11 cellular contexts compared by ENCODE assay signal in the genomic region with DNA sequence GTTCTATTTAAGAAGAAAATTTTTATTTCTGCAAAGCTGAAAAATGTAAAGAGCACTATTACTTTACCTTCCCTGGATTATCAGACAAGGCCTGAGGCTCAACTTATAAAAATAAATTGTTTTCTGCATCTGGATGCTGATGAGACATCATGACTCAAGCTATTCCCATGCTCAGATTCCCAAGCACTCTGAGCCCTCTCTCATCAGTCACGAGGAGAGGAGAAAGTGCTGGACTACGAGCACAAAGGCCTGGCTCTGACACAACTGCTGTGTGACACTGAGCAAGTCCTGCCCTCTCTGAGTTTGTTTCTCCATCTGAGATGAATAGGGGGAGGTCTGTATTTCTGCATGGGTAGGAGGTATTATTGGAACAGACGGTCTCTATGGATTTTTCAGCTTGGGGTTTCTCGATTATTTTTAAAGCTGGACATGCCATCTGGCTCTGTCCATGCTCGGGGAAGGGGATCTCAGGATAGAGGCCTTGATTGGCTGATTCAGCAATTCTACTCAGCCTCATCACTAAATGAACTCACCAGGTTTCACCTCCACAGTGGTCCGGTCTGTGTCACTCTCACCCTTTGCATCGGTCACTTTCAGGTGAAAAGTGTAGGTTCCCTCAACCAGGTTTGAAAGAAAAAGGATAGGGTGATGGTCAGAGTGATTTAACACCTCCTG.
A peak's percentile ranks its signal among the peaks of the same experiment; 100 is the strongest.
DNase-seq lines count a peak whose midpoint lies in the region; TF ChIP-seq lines count a peak whose summit lies in the region.
"Had no signal": no experiment of that assay in that cellular context is flagged by ENCODE, and none has a peak within 500 bp of the region (broad histone marks: within the 10 kb centered on the region; RNA-seq: fewer than 3 reads in every experiment).

No MANE protein-coding gene starts in this region.

- H3K27ac ChIP-seq in PC-9: peak overlapping the region; percentile 42
- peak overlapping the region; percentile 86 for H3K27ac ChIP-seq in neutrophil
- no peak overlapping the region for H3K27ac ChIP-seq in trophoblast cell (ENCODE audit: low read depth, low read length)

- H3K4ac ChIP-seq in trophoblast cell (ENCODE audit: low read depth, low read length): no peak overlapping the region

- H3K4me2 ChIP-seq in PC-9 (no peak overlapping the region), trophoblast cell (ENCODE audit: low read length) (no peak overlapping the region)

- no peak overlapping the region for H2AK5ac ChIP-seq in trophoblast cell (ENCODE audit: low read length)

- TF ChIP-seq CTCF in BJ (IDR thresholded peaks at IDR 0.05; ENCODE audit: insufficient read depth, low read depth, low read length) (no peak), PC-9 (conservative IDR thresholded peaks at IDR 0.05) (no peak), neutrophil (IDR thresholded peaks at IDR 0.05) (no peak), GM20000 (IDR thresholded peaks at IDR 0.05; ENCODE audit: extremely low read depth, missing control alignments) (no peak)

- H3K9me2 ChIP-seq in PC-9 (ENCODE audit: insufficient read depth): no peaks in the 10 kb centered on the region

- H3K79me2 ChIP-seq in PC-9 (ENCODE audit: low read depth) (no peaks in the 10 kb centered on the region), trophoblast cell (ENCODE audit: control insufficient read depth, insufficient read depth, low read length, poor library complexity) (no peaks in the 10 kb centered on the region)

- H3K27me3 ChIP-seq in BJ (ENCODE audit: control insufficient read depth, insufficient read depth, low read length) (no peaks in the 10 kb centered on the region), PC-9 (ENCODE audit: insufficient read depth, low read depth) (no peaks in the 10 kb centered on the region), neutrophil (no peaks in the 10 kb centered on the region), trophoblast cell (ENCODE audit: insufficient read depth, low read length) (no peaks in the 10 kb centered on the region)
- H3K27me3 ChIP-seq: spleen had no signal

- CTCF ChIA-PET in BJ (lab: Yijun Ruan, JAX): interaction anchor here (0.6 to 9.2 kb wide), 12 partner anchors 9 to 524 kb away, joined by 3 to 161 read pairs (median 6); a partner anchor contains a TSS
- CTCF ChIA-PET in PC-9 (lab: Charles Lee): interaction anchor here (0.6 to 2.5 kb wide), 4 partner anchors 96 to 301 kb away, joined by 3 to 8 read pairs (median 6); no protein-coding TSS in a partner anchor

- H3K36me3 ChIP-seq in BJ (ENCODE audit: control insufficient read depth, insufficient read depth, low read length) (peaks cover 9% of the 10 kb centered on the region), PC-9 (ENCODE audit: low read depth) (no peaks in the 10 kb centered on the region), neutrophil (no peaks in the 10 kb centered on the region), trophoblast cell (ENCODE audit: control insufficient read depth in 1 of 2, insufficient read depth in 2 of 2, low read length in 2 of 2) (peaks cover 12 to 24% of the 10 kb centered on the region in 2 experiments)

- intact Hi-C loops in PC-9 (cut with micrococcal nuclease; ENCODE audit: unreplicated experiment): loop anchor here (2.0 kb wide), 1 partner anchor 277 kb away; no protein-coding TSS in a partner anchor

- no peak overlapping the region for H2BK5ac ChIP-seq in trophoblast cell (ENCODE audit: low read depth, low read length, poor library complexity)

- H3K18ac ChIP-seq in trophoblast cell (ENCODE audit: low read length): no peak overlapping the region

- H3K9ac ChIP-seq in trophoblast cell (ENCODE audit: low read length): no peak overlapping the region

- H4K12ac ChIP-seq in trophoblast cell (ENCODE audit: low read depth, low read length): no peak overlapping the region

- no peak overlapping the region for H3K4me3 ChIP-seq in BJ (ENCODE audit: low read depth, low read length)
- H3K4me3 ChIP-seq in PC-9: no peak overlapping the region
- H3K4me3 ChIP-seq in neutrophil (ENCODE audit: low read depth in 1 of 2, low read length in 1 of 2): no peak overlapping the region
- no peak overlapping the region for H3K4me3 ChIP-seq in trophoblast cell (ENCODE audit: low read depth, low read length)
- H3K4me3 ChIP-seq: spleen had no signal

- POLR2A ChIA-PET in BJ (lab: Charles Lee) (interaction anchor here (0.6 kb wide), 1 partner anchor 42 kb away, joined by 5 read pairs; no protein-coding TSS in a partner anchor), PC-9 (lab: Charles Lee; ENCODE audit: unreplicated experiment) (interaction anchor here (0.6 kb wide), 1 partner anchor 143 kb away, joined by 4 read pairs; no protein-coding TSS in a partner anchor)

- H3F3A ChIP-seq in PC-9 (ENCODE audit: insufficient read depth, low read depth): peaks cover 20% of the 10 kb centered on the region; the same call in 1 of the 2 replicates

- WGBS in trophoblast cell (ENCODE audit: extremely low coverage, insufficient coverage, insufficient read length): no CpG with 5 or more reads among the region's 7 CpGs

- DNase-seq in BJ (ENCODE audit: low read depth): peak; percentile 91
- DNase-seq in PC-9: no peak
- peak; percentile 89 for DNase-seq in dedifferentiated amniotic fluid mesenchymal stem cell (ENCODE audit: extremely low spot score)
- DNase-seq in stimulated activated naive CD4-positive, alpha-beta T cell (lab: John Stamatoyannopoulos, UW): no peak
- no peak for DNase-seq in GM20000 (ENCODE audit: low spot score)
- DNase-seq in trophoblast cell: no peak
- no peak for DNase-seq in NCI-H187 (lab: John Stamatoyannopoulos, UW)
- DNase-seq: activated CD8-positive, alpha-beta T cell treated with anti-CD3 and anti-CD28 coated beads for 36 hours; mesendoderm; spleen had no signal

- no peaks in the 10 kb centered on the region for H3K79me1 ChIP-seq in trophoblast cell (ENCODE audit: low read length)

- peaks cover 19% of the 10 kb centered on the region for H3K4me1 ChIP-seq in PC-9 (replicated peaks; ENCODE audit: insufficient read depth)
- H3K4me1 ChIP-seq in neutrophil (ENCODE audit: control insufficient read depth in 1 of 2, insufficient read depth in 1 of 2, low read depth in 1 of 2, low read length in 1 of 2): peaks cover 99 to 100% of the 10 kb centered on the region in 2 experiments
- H3K4me1 ChIP-seq in trophoblast cell (ENCODE audit: control insufficient read depth in 1 of 2, insufficient read depth in 2 of 2, low read length in 2 of 2): peaks cover 2 to 3% of the 10 kb centered on the region in 2 experiments

- H3K23ac ChIP-seq in trophoblast cell (ENCODE audit: low read length): no peak overlapping the region

- no TSS peak for BruUV-seq in PC-9 (replicated peaks; lab: Mats Ljungman, UMichigan)

- H2BK120ac ChIP-seq in trophoblast cell (ENCODE audit: insufficient read depth, low read length, poor library complexity): no peak overlapping the region

- H3K9me3 ChIP-seq in PC-9 (ENCODE audit: insufficient read depth, low read depth) (no peaks in the 10 kb centered on the region), neutrophil (no peaks in the 10 kb centered on the region), trophoblast cell (ENCODE audit: insufficient read depth, low read depth, low read length) (no peaks in the 10 kb centered on the region)
- H3K9me3 ChIP-seq: spleen had no signal

- no peak overlapping the region for H4K91ac ChIP-seq in trophoblast cell (ENCODE audit: low read depth, low read length)

- H2AFZ ChIP-seq in PC-9 (no peak overlapping the region), trophoblast cell (ENCODE audit: insufficient read depth, low read length, poor library complexity) (no peak overlapping the region)

- no peak overlapping the region for H3K14ac ChIP-seq in trophoblast cell (ENCODE audit: low read length)

- H4K8ac ChIP-seq in trophoblast cell (ENCODE audit: low read depth, low read length): no peak overlapping the region

- H2BK12ac ChIP-seq in trophoblast cell (ENCODE audit: low read length): no peak overlapping the region

- no peaks in the 10 kb centered on the region for H4K20me1 ChIP-seq in PC-9 (ENCODE audit: insufficient read depth)

Comparison
In these comparisons a context has a peak if more than half of its experiments do, and no peak if none do; other contexts are left out.
1. DNase-seq: peak in BJ (single experiment) and dedifferentiated amniotic fluid mesenchymal stem cell (single experiment); none in PC-9 (0 of 2), stimulated activated naive CD4-positive, alpha-beta T cell (0 of 6), GM20000 (single experiment), trophoblast cell (0 of 2) and NCI-H187 (0 of 2).